In the genomic region with DNA sequence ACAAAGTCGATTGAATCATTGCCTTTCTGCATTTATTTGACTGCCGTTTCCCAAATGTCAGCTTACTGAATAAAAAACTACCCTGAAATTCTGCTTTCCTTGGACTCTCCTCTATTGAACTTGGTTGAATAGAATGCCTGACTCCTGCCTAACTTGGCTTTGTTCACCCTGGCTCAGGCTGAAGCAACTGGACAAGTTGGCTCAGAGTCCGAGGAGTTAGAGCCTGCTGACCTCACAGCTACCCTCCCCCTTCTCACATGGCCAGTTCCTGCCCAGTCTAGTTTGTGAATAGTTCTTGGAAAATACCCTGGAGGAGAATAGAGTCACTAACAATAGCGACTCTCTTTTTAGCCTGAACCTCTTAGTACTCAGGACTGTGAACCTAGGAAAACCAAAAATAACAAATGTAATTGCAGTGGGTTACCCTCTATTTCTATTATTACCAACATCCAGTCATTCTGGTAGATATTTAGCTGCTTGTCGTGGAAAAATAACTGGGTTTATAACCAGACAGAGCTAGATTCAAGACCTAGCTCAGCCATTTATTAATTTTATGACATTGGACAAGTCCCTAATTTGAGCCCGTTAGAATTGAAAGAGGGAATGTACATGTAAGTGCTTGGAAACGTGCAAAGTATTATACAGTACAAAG, we compare ENCODE assay signal across 9 cellular contexts. TPM values are rescaled to one million over a fixed set of nuclear protein-coding genes. Genes with fewer than 3 reads are reported as not detected.
DNase-seq lines count a peak whose midpoint lies in the region; ATAC-seq and TF ChIP-seq lines count a peak whose summit lies in the region.
"Had no signal": no experiment of that assay in that cellular context is flagged by ENCODE, and none has a peak within 500 bp of the region (broad histone marks: within the 10 kb centered on the region; RNA-seq: fewer than 3 reads in every experiment).

No MANE protein-coding gene starts in this region.

- in situ Hi-C loops in mammary epithelial cell (cut with MboI; ENCODE audit: low sequenced_read_pairs in 2 of 2) = no loop called here

- peak; percentile 10 for DNase-seq in Calu3
- DNase-seq in mammary epithelial cell = peak; percentile 94
- DNase-seq in right cardiac atrium = peak; percentile 87 to 91 (median 88)
- DNase-seq in pulmonary artery endothelial cell (ENCODE audit: low read depth, low spot score) = peak; percentile 37
- no peak for DNase-seq in activated CD4-positive, alpha-beta T cell treated with anti-CD3 and anti-CD28 coated beads for 4 hours
- DNase-seq in NCI-H774 (lab: John Stamatoyannopoulos, UW) = no peak
- DNase-seq: activated CD4-positive, alpha-beta T cell treated with anti-CD3 and anti-CD28 coated beads for 1 hour had no signal

- intact Hi-C loops in Calu3 (cut with micrococcal nuclease; ENCODE audit: unreplicated experiment) (no loop called here), mammary epithelial cell (cut with micrococcal nuclease) (loop anchor here (1.0 kb wide), 1 partner anchor 17 kb away; the partner anchor contains the start of gene NRBF2), right cardiac atrium (cut with DNase I) (no loop called here)

- H3K36me3 Mint-ChIP-seq in Calu3 (ENCODE audit: insufficient read depth, unreplicated experiment) = no peaks in the 10 kb centered on the region

- peak overlapping the region; percentile 54 for H2AFZ ChIP-seq in mammary epithelial cell (ENCODE audit: low read depth, low read length)

- H3K4me2 ChIP-seq in mammary epithelial cell (ENCODE audit: insufficient read depth, low read depth, low read length) = peak overlapping the region; percentile 63

- dilution Hi-C loops in mammary epithelial cell (cut with HindIII; ENCODE audit: low sequenced_read_pairs) = no loop called here

- H3K79me2 ChIP-seq in mammary epithelial cell (ENCODE audit: insufficient read depth, low read length) = no peaks in the 10 kb centered on the region

- H3K4me1 ChIP-seq in mammary epithelial cell (ENCODE audit: insufficient read depth, low read length) = peaks cover 19% of the 10 kb centered on the region
- peaks cover 4% of the 10 kb centered on the region for H3K4me1 ChIP-seq in right cardiac atrium (ENCODE audit: control insufficient read depth, insufficient read depth, low read length)

- no peaks in the 10 kb centered on the region for H3K27me3 ChIP-seq in mammary epithelial cell (ENCODE audit: insufficient read depth, low read length)
- H3K27me3 ChIP-seq in right cardiac atrium (ENCODE audit: control insufficient read depth, insufficient read depth) = no peaks in the 10 kb centered on the region

- H3K36me3 ChIP-seq in mammary epithelial cell (ENCODE audit: insufficient read depth, low read length) = no peaks in the 10 kb centered on the region

- CTCF ChIA-PET in Calu3 (lab: Charles Lee) = no interaction called here
- CTCF ChIA-PET in mammary epithelial cell (lab: Charles Lee; ENCODE audit: low non-redundant PET) = no interaction called here

- no peak overlapping the region for H3K9ac ChIP-seq in mammary epithelial cell (ENCODE audit: insufficient read depth, low read length)

- no peak for TF ChIP-seq CTCF in Calu3 (IDR thresholded peaks at IDR 0.05; ENCODE audit: unreplicated experiment)
- no peak for TF ChIP-seq CTCF in mammary epithelial cell (conservative IDR thresholded peaks at IDR 0.05 in 1 of 2, IDR thresholded peaks at IDR 0.05 in 1 of 2; ENCODE audit: extremely low read depth in 1 of 2, insufficient read depth in 1 of 2, low read depth in 1 of 2, low read length in 2 of 2)

- no peaks in the 10 kb centered on the region for H3K4me1 Mint-ChIP-seq in Calu3 (ENCODE audit: low read depth, unreplicated experiment)

- H3K27ac ChIP-seq in mammary epithelial cell (ENCODE audit: insufficient read depth, low read depth, low read length) (peak overlapping the region; percentile 60), right cardiac atrium (ENCODE audit: low read length) (peak overlapping the region; percentile 82)

- H3K9me3 Mint-ChIP-seq in Calu3 (ENCODE audit: low read depth, unreplicated experiment) = no peaks in the 10 kb centered on the region

- H4K20me1 ChIP-seq in mammary epithelial cell (ENCODE audit: insufficient read depth, low read length) = no peaks in the 10 kb centered on the region

- no peak overlapping the region for H3K27ac Mint-ChIP-seq in Calu3 (ENCODE audit: unreplicated experiment)

- H3K9me3 ChIP-seq in mammary epithelial cell (replicated peaks; ENCODE audit: insufficient read depth, low read length) (no peaks in the 10 kb centered on the region), right cardiac atrium (ENCODE audit: control insufficient read depth, low read length) (no peaks in the 10 kb centered on the region)

- ATAC-seq in right cardiac atrium (peak; percentile 97), GM19455 (IDR thresholded peaks at IDR 0.05; ENCODE audit: unreplicated experiment) (no peak), HG03175 (IDR thresholded peaks at IDR 0.05; ENCODE audit: unreplicated experiment) (no peak)

- no peak overlapping the region for H3K4me3 ChIP-seq in mammary epithelial cell (replicated peaks in 1 of 3; ENCODE audit: insufficient read depth in 1 of 3, low read depth in 2 of 3, low read length in 3 of 3)
- H3K4me3 ChIP-seq in right cardiac atrium (ENCODE audit: low read length) = no peak overlapping the region

- BruUV-seq in Calu3 (replicated peaks; lab: Mats Ljungman, UMichigan) (no TSS peak), mammary epithelial cell (replicated peaks; lab: Mats Ljungman, UMichigan) (TSS peak; percentile 62)

- no peak overlapping the region for H3K4me3 Mint-ChIP-seq in Calu3 (ENCODE audit: low read depth, unreplicated experiment)

- 1% methylated on average over 6 of the region's 7 CpGs for WGBS in mammary epithelial cell (ENCODE audit: low coverage, missing lambda C conversion rate)
- 23% methylated on average over 7 of the region's 7 CpGs for WGBS in right cardiac atrium

- no peaks in the 10 kb centered on the region for H3K27me3 Mint-ChIP-seq in Calu3 (ENCODE audit: unreplicated experiment)

RNA-seq across cellular contexts. Expression of gene NRBF2, which starts 17.3 kb away (rescaled TPM):
- total RNA-seq in Calu3 (2022) = 24.9 and 29.4 TPM in 2 replicates
- 10 to 100 TPM; 32.5 to 45.8 TPM for total RNA-seq in mammary epithelial cell
- polyA plus RNA-seq in mammary epithelial cell = 17.6 TPM
- 14.7 TPM for polyA minus RNA-seq in mammary epithelial cell
- total RNA-seq in right cardiac atrium = 10 to 100 TPM in 3 of 4 donors, 1 to 10 TPM in 1; 8.3 to 13.4 (median 10.5) TPM
- polyA plus RNA-seq in right cardiac atrium = 7.5 TPM
- 18.0 and 18.5 TPM in 2 replicates for total RNA-seq in pulmonary artery endothelial cell

Comparison
In these comparisons a context has a peak if more than half of its experiments do, and no peak if none do; other contexts are left out.
1. DNase-seq: peak in Calu3 (single experiment), mammary epithelial cell (single experiment), right cardiac atrium (3 of 3) and pulmonary artery endothelial cell (single experiment); none in activated CD4-positive, alpha-beta T cell treated with anti-CD3 and anti-CD28 coated beads for 4 hours (0 of 2) and NCI-H774 (single experiment).
2. ATAC-seq: peak in right cardiac atrium (2 of 2); none in GM19455 (single experiment) and HG03175 (single experiment).